Comparison of ENCODE assay signal across 9 cellular contexts in the genomic region with DNA sequence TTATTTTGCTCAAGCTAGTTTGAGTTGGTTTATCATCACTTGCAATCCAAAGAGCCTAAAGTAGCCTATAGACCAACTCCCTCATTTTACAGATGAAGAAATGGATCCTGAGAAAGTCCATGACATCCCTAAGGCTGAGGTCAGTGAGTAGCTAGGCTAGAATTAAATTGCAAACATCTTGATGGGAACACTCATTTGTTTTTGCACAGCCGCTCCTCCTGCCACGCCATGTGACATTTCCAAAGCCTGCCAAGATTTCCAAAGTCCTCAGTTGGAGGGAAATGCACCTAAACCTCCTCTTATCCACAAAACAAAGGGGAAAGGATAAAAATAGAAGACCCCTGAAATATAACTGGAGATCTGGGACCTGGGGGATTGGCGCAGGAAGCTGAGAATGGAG. TPM values are rescaled to one million over a fixed set of nuclear protein-coding genes. Genes with fewer than 3 reads are reported as not detected.
DNase-seq lines count a peak whose midpoint lies in the region; ATAC-seq and TF ChIP-seq lines count a peak whose summit lies in the region.
"Had no signal": no experiment of that assay in that cellular context is flagged by ENCODE, and none has a peak within 500 bp of the region (broad histone marks: within the 10 kb centered on the region; RNA-seq: fewer than 3 reads in every experiment).

No MANE protein-coding gene starts in this region.

- no peaks in the 10 kb centered on the region for H3K36me3 Mint-ChIP-seq in CD4-positive, alpha-beta T cell (ENCODE audit: low read depth)

- H3K27me3 Mint-ChIP-seq in CD4-positive, alpha-beta T cell: peaks cover 44% of the 10 kb centered on the region

- no peak for TF ChIP-seq CTCF in fibroblast of villous mesenchyme (IDR thresholded peaks at IDR 0.05; ENCODE audit: insufficient read depth, low read depth, low read length)
- TF ChIP-seq CTCF in CD4-positive, alpha-beta T cell (IDR thresholded peaks at IDR 0.05): no peak

- H3K36me3 ChIP-seq in SJSA1: no peaks in the 10 kb centered on the region
- peaks cover 4% of the 10 kb centered on the region for H3K36me3 ChIP-seq in skeletal muscle satellite cell (ENCODE audit: insufficient read depth, low read length)

- DNase-seq in EH (ENCODE audit: low read depth): peak; percentile 87
- DNase-seq in SJSA1 (ENCODE audit: low read depth in 1 of 2, low spot score in 2 of 2): no peak
- DNase-seq in fibroblast of villous mesenchyme (ENCODE audit: low read depth): peak; percentile 83
- DNase-seq in CD4-positive, alpha-beta T cell: no peak
- DNase-seq in left colon: no peak
- DNase-seq: DND-41 had no signal

- CTCF ChIA-PET in CD4-positive, alpha-beta T cell (lab: Charles Lee): interaction anchor here (1.1 kb wide), 1 partner anchor 16 kb away, joined by 3 read pairs; no protein-coding TSS in a partner anchor

- H3K4me1 Mint-ChIP-seq in CD4-positive, alpha-beta T cell (ENCODE audit: low read depth): no peaks in the 10 kb centered on the region

- peak overlapping the region; percentile 56 for H3K27ac ChIP-seq in SJSA1
- no peak overlapping the region for H3K27ac ChIP-seq in CD4-positive, alpha-beta T cell (ENCODE audit: low read depth, low read length)

- no peak for ATAC-seq in CD4-positive, alpha-beta T cell (ENCODE audit: poor library complexity)
- ATAC-seq in HG03108 (IDR thresholded peaks at IDR 0.05; ENCODE audit: unreplicated experiment): no peak
- ATAC-seq in left colon: no peak
- ATAC-seq in GM18520 (IDR thresholded peaks at IDR 0.05; ENCODE audit: unreplicated experiment): no peak

- peak overlapping the region; percentile 66 for H3K9ac ChIP-seq in skeletal muscle satellite cell (ENCODE audit: low read depth, low read length)

- intact Hi-C loops in CD4-positive, alpha-beta T cell (cut with DNase I, micrococcal nuclease): no loop called here
- intact Hi-C loops in left colon (cut with DNase I, micrococcal nuclease): no loop called here

- H3K27ac Mint-ChIP-seq in CD4-positive, alpha-beta T cell: no peak overlapping the region

- no peaks in the 10 kb centered on the region for H3K27me3 ChIP-seq in SJSA1 (replicated peaks)
- H3K27me3 ChIP-seq in skeletal muscle satellite cell (ENCODE audit: control insufficient read depth, insufficient read depth, low read length): no peaks in the 10 kb centered on the region
- H3K27me3 ChIP-seq in CD4-positive, alpha-beta T cell (ENCODE audit: control insufficient read depth, insufficient read depth, low read length): no peaks in the 10 kb centered on the region

- no peak overlapping the region for H3K4me3 Mint-ChIP-seq in CD4-positive, alpha-beta T cell

- peak overlapping the region; percentile 78 for H3K4me2 ChIP-seq in skeletal muscle satellite cell (ENCODE audit: low read length)

- H3K4me3 ChIP-seq in SJSA1: no peak overlapping the region
- peak overlapping the region; percentile 32 for H3K4me3 ChIP-seq in fibroblast of villous mesenchyme (ENCODE audit: low read depth, low read length)
- H3K4me3 ChIP-seq in skeletal muscle satellite cell (ENCODE audit: low read length): peak overlapping the region; percentile 55

- no peaks in the 10 kb centered on the region for H3K9me3 ChIP-seq in SJSA1 (replicated peaks)
- H3K9me3 ChIP-seq in skeletal muscle satellite cell (replicated peaks; ENCODE audit: low read length): no peaks in the 10 kb centered on the region
- H3K9me3 ChIP-seq in CD4-positive, alpha-beta T cell (ENCODE audit: control insufficient read depth, low read length): no peaks in the 10 kb centered on the region

- H3K4me1 ChIP-seq in SJSA1 (replicated peaks): peaks cover 44% of the 10 kb centered on the region
- H3K4me1 ChIP-seq in skeletal muscle satellite cell (ENCODE audit: control insufficient read depth, insufficient read depth, low read length): peaks cover 40% of the 10 kb centered on the region

- POLR2A ChIA-PET in CD4-positive, alpha-beta T cell (lab: Charles Lee): no interaction called here

- no peaks in the 10 kb centered on the region for H3K9me3 Mint-ChIP-seq in CD4-positive, alpha-beta T cell

RNA-seq across cellular contexts. Expression of a gene that starts 15.0 kb away (rescaled TPM):
- 0.05 TPM in 1 of 2 replicates, not detected in the other for total RNA-seq in SJSA1 (2014; rRNA removed; shearing (Covaris generic))
- total RNA-seq in fibroblast of villous mesenchyme (under 0.01 TPM in 1 of 2 replicates, not detected in the other), left colon (1 to 10 TPM; 3.4 to 9.4 TPM)
- 0.25 TPM in 1 of 2 replicates, not detected in the other for total RNA-seq in skeletal muscle satellite cell (2012; rRNA removed)
- not detected for total RNA-seq in CD4-positive, alpha-beta T cell

RNA-seq across cellular contexts. Expression of a gene that starts 56.7 kb away (rescaled TPM):
- total RNA-seq in SJSA1 (2014; rRNA removed; shearing (Covaris generic)): 27.7 and 41.8 TPM in 2 replicates
- total RNA-seq in fibroblast of villous mesenchyme (53.5 and 60.5 TPM in 2 replicates), left colon (10 to 100 TPM; 18.1 to 20.2 TPM)
- total RNA-seq in skeletal muscle satellite cell (2012; rRNA removed): 43.1 and 49.4 TPM in 2 replicates
- 10 to 100 TPM; 11.0 to 12.2 TPM for total RNA-seq in CD4-positive, alpha-beta T cell

Comparison
In these comparisons a context has a peak if more than half of its experiments do, and no peak if none do; other contexts are left out.
1. DNase-seq: peak in EH (single experiment) and fibroblast of villous mesenchyme (single experiment); none in SJSA1 (0 of 2), CD4-positive, alpha-beta T cell (0 of 10) and left colon (0 of 2).